Comparison of ENCODE assay signal across 17 cellular contexts in the genomic region with DNA sequence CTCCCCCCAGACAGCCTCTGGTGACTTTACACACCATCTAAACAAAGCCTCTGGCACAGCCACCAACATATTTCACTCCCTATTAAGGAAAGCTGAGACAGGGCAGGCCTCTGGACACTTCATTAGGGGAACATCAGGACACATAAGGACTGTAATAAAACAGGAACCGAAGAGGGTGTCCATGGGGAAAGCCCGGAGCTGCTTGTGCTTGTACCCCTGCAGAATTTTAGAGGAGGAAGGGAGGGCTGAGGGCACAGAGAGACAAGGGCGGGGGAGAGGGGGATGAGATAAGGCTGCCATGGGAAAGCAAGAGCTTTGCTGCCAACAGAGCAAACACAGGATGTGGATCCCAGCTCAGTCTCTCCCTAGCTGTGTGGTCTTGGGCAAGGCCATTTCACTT.
DNase-seq lines count a peak whose midpoint lies in the region; ATAC-seq and TF ChIP-seq lines count a peak whose summit lies in the region.
"Had no signal": no experiment of that assay in that cellular context is flagged by ENCODE, and none has a peak within 500 bp of the region (broad histone marks: within the 10 kb centered on the region; RNA-seq: fewer than 3 reads in every experiment).

No MANE protein-coding gene starts in this region.

- no peak for TF ChIP-seq CTCF in tibial artery (IDR thresholded peaks at IDR 0.05)

- H3K27me3 ChIP-seq in tibial artery = no peaks in the 10 kb centered on the region

- H3K9me3 ChIP-seq in tibial artery = no peaks in the 10 kb centered on the region

- DNase-seq in NCI-H146 (lab: John Stamatoyannopoulos, UW) (peak; percentile 24), NCI-H146 treated with DMSO at 0.1 percent for 48 hours (lab: John Stamatoyannopoulos, UW; ENCODE audit: unreplicated experiment) (no peak), NCI-H1092 (lab: John Stamatoyannopoulos, UW) (peak; percentile 86), NCI-H774 (lab: John Stamatoyannopoulos, UW) (peak; percentile 32), left ventricle myocardium superior (no peak), MV-4-11 (lab: John Stamatoyannopoulos, UW) (no peak), tibial artery (no peak)
- DNase-seq: 8988T; C1 segment of cervical spinal cord; COR-L47; NCI-H2107; NCI-H446 treated with DMSO at 0.1 percent for 48 hours; NK-92 treated with Interleukin-12 subunit alpha and Interleukin-12 subunit beta, amount 100 ng/mL, for 24 hours; T-helper 2 cell had no signal

- H3K36me3 ChIP-seq in tibial artery = no peaks in the 10 kb centered on the region

- H3K27ac ChIP-seq in tibial artery = no peak overlapping the region

- no peaks in the 10 kb centered on the region for H3K4me1 ChIP-seq in tibial artery

- intact Hi-C loops in left ventricle myocardium superior (cut with micrococcal nuclease) (no loop called here), tibial artery (cut with DNase I; ENCODE audit: low total_unique reads) (no loop called here)

- no peak overlapping the region for H3K4me3 ChIP-seq in tibial artery
- H3K4me3 ChIP-seq: GM12878 had no signal

- ATAC-seq in left ventricle myocardium superior (peak; percentile 66), HG02623 (IDR thresholded peaks at IDR 0.05; ENCODE audit: unreplicated experiment) (no peak)
- ATAC-seq: GM12878, HCT116 had no signal

Comparison
In these comparisons a context has a peak if more than half of its experiments do, and no peak if none do; other contexts are left out.
1. DNase-seq: peak in NCI-H146 (single experiment), NCI-H1092 (single experiment) and NCI-H774 (single experiment); none in NCI-H146 treated with DMSO at 0.1 percent for 48 hours (single experiment), left ventricle myocardium superior (single experiment), MV-4-11 (single experiment) and tibial artery (0 of 2).